15 cellular contexts compared by ENCODE assay signal in the genomic region with DNA sequence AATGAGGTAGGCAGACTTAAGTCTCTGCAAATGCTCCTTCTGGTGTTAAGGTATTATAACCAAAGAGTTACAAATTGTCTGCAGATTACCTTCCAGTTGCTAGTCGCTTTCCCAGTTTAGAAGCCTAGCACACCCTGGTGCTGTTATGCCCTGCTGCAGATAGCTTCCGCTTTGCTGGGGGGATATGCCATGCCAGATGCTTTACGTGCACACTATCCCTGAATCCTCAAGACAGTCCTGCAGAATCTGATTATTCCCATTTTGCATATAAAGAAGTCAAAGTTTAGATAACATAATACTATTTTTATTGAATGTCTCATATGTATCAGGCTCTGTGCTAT.
DNase-seq lines count a peak whose midpoint lies in the region; ATAC-seq and TF ChIP-seq lines count a peak whose summit lies in the region.
"Had no signal": no experiment of that assay in that cellular context is flagged by ENCODE, and none has a peak within 500 bp of the region (broad histone marks: within the 10 kb centered on the region; RNA-seq: fewer than 3 reads in every experiment).

No MANE protein-coding gene starts in this region.

- H3K4me1 Mint-ChIP-seq in brain, result peaks cover 78% of the 10 kb centered on the region
- peaks cover 79 to 82% of the 10 kb centered on the region in 2 donors for H3K4me1 Mint-ChIP-seq in natural killer cell treated with Interleukin-12 subunit alpha and Interleukin-12 subunit beta and Interleukin-15 and Interleukin-18, amount 100 ng/mL, for 72 hours (ENCODE audit: low read depth in 2 of 2)

- peaks cover 2% of the 10 kb centered on the region for H3K27me3 Mint-ChIP-seq in brain
- H3K27me3 Mint-ChIP-seq in natural killer cell treated with Interleukin-12 subunit alpha and Interleukin-12 subunit beta and Interleukin-15 and Interleukin-18, amount 100 ng/mL, for 72 hours, result no peaks in the 10 kb centered on the region
- H3K27me3 Mint-ChIP-seq: activated CD4-positive, alpha-beta T cell treated with anti-CD3 and anti-CD28 coated beads, Interleukin-2, amount 10 ng/mL, durations not matched to agents 24 days and 14 days had no signal

- no peak for TF ChIP-seq POLR2A in tibial nerve (IDR thresholded peaks at IDR 0.05)

- H4K20me1 ChIP-seq in MM.1S (ENCODE audit: insufficient read depth, low read length), result peaks cover 6% of the 10 kb centered on the region; the same call in 1 of the 2 replicates

- H3K27ac ChIP-seq in tibial nerve, result peak overlapping the region; percentile 65 to 89 (median 79)
- no peak overlapping the region for H3K27ac ChIP-seq in MM.1S (ENCODE audit: low read length)
- H3K27ac ChIP-seq: body of pancreas had no signal

- H3K9me2 ChIP-seq in MM.1S (replicated peaks; ENCODE audit: insufficient read depth, low read length), result no peaks in the 10 kb centered on the region

- no peak for TF ChIP-seq EP300 in tibial nerve (IDR thresholded peaks at IDR 0.05)

- H3K9me3 ChIP-seq in tibial nerve (no peaks in the 10 kb centered on the region), MM.1S (replicated peaks; ENCODE audit: insufficient read depth, low read length) (no peaks in the 10 kb centered on the region)
- H3K9me3 ChIP-seq: body of pancreas had no signal

- peak overlapping the region in 3 of 5 experiments; percentile 31 to 71 (median 52) for H3K27ac Mint-ChIP-seq in brain
- H3K27ac Mint-ChIP-seq in natural killer cell treated with Interleukin-12 subunit alpha and Interleukin-12 subunit beta and Interleukin-15 and Interleukin-18, amount 100 ng/mL, for 72 hours, result peak overlapping the region; percentile 96 to 97
- H3K27ac Mint-ChIP-seq: activated CD4-positive, alpha-beta T cell treated with anti-CD3 and anti-CD28 coated beads, Interleukin-2, amount 10 ng/mL, durations not matched to agents 24 days and 14 days had no signal

- H3K9ac ChIP-seq in MM.1S (ENCODE audit: low read length), result no peak overlapping the region

- H3K36me3 ChIP-seq in tibial nerve, result no peaks in the 10 kb centered on the region
- H3K36me3 ChIP-seq in MM.1S (replicated peaks; ENCODE audit: insufficient read depth, low read length), result no peaks in the 10 kb centered on the region

- no peak overlapping the region for H2AFZ ChIP-seq in MM.1S (ENCODE audit: low read length)

- peaks cover 7 to 100% (median 81%) of the 10 kb centered on the region in 4 donors for H3K4me1 ChIP-seq in tibial nerve
- peaks cover 27% of the 10 kb centered on the region for H3K4me1 ChIP-seq in MM.1S (ENCODE audit: low read length)

- peaks cover 21% of the 10 kb centered on the region for H3K36me3 Mint-ChIP-seq in brain
- H3K36me3 Mint-ChIP-seq in natural killer cell treated with Interleukin-12 subunit alpha and Interleukin-12 subunit beta and Interleukin-15 and Interleukin-18, amount 100 ng/mL, for 72 hours, result peaks cover 9% of the 10 kb centered on the region

- H3K4me3 ChIP-seq in tibial nerve, result no peak overlapping the region
- H3K4me3 ChIP-seq in MM.1S (ENCODE audit: low read length), result no peak overlapping the region
- H3K4me3 ChIP-seq: body of pancreas had no signal

- 81 to 85% methylated on average over 3 of the region's 3 CpGs for whole genome bisulfite sequencing in tibial nerve, 2 donors

- H3K27me3 ChIP-seq in tibial nerve (no peaks in the 10 kb centered on the region), MM.1S (replicated peaks; ENCODE audit: insufficient read depth, low read length) (peaks cover 10% of the 10 kb centered on the region; the same call in 1 of the 2 replicates)
- H3K27me3 ChIP-seq: body of pancreas had no signal

- peak; percentile 52 for DNase-seq in activated CD8-positive, alpha-beta memory T cell treated with anti-CD3 and anti-CD28 coated beads for 24 hours
- no peak for DNase-seq in activated CD8-positive, alpha-beta memory T cell treated with anti-CD3 and anti-CD28 coated beads, Interleukin-2, amount 50 U/mL, for 48 hours
- no peak for DNase-seq in natural killer cell treated with Interleukin-12 subunit alpha and Interleukin-12 subunit beta and Interleukin-15 and Interleukin-18, amount 100 ng/mL, for 72 hours (ENCODE audit: low spot score)
- DNase-seq in tibial nerve (ENCODE audit: low spot score in 2 of 2), result no peak
- DNase-seq in stimulated activated CD4-positive, alpha-beta T cell treated with anti-CD3 and anti-CD28 coated beads, Interleukin-1b, Interleukin-23, amount 100 ng/mL, for 48 hours, result no peak
- DNase-seq in left lobe of liver (ENCODE audit: low spot score), result no peak
- DNase-seq in MM.1S, result no peak
- DNase-seq: 8988T; activated CD4-positive, alpha-beta T cell treated with anti-CD3 and anti-CD28 coated beads, Interleukin-2, amount 10 ng/mL, durations not matched to agents 24 days and 14 days; activated naive CD4-positive, alpha-beta T cell treated with anti-CD3 and anti-CD28 coated beads, Interleukin-2, amount 10 ng/mL, durations not matched to agents 7 days and 5 days; body of pancreas; erythroblast; NCI-H1694; posterior cingulate gyrus had no signal

- H3K9me3 Mint-ChIP-seq in brain, result no peaks in the 10 kb centered on the region
- H3K9me3 Mint-ChIP-seq in natural killer cell treated with Interleukin-12 subunit alpha and Interleukin-12 subunit beta and Interleukin-15 and Interleukin-18, amount 100 ng/mL, for 72 hours, result no peaks in the 10 kb centered on the region
- H3K9me3 Mint-ChIP-seq: activated CD4-positive, alpha-beta T cell treated with anti-CD3 and anti-CD28 coated beads, Interleukin-2, amount 10 ng/mL, durations not matched to agents 24 days and 14 days; activated naive CD4-positive, alpha-beta T cell treated with anti-CD3 and anti-CD28 coated beads, Interleukin-2, amount 10 ng/mL, durations not matched to agents 7 days and 5 days had no signal

- no peak overlapping the region for H3K4me3 Mint-ChIP-seq in brain
- no peak overlapping the region for H3K4me3 Mint-ChIP-seq in natural killer cell treated with Interleukin-12 subunit alpha and Interleukin-12 subunit beta and Interleukin-15 and Interleukin-18, amount 100 ng/mL, for 72 hours
- H3K4me3 Mint-ChIP-seq: activated CD4-positive, alpha-beta T cell treated with anti-CD3 and anti-CD28 coated beads, Interleukin-2, amount 10 ng/mL, durations not matched to agents 24 days and 14 days; activated naive CD4-positive, alpha-beta T cell treated with anti-CD3 and anti-CD28 coated beads, Interleukin-2, amount 10 ng/mL, durations not matched to agents 7 days and 5 days had no signal

- peaks cover 20% of the 10 kb centered on the region for H3F3A ChIP-seq in MM.1S (ENCODE audit: insufficient read depth, low read length)

- ATAC-seq in natural killer cell treated with Interleukin-12 subunit alpha and Interleukin-12 subunit beta and Interleukin-15 and Interleukin-18, amount 100 ng/mL, for 72 hours, result no peak
- no peak for ATAC-seq in left lobe of liver
- ATAC-seq: body of pancreas had no signal

- H3K79me2 ChIP-seq in MM.1S (ENCODE audit: low read length), result no peaks in the 10 kb centered on the region

- no peak overlapping the region for H3K4me2 ChIP-seq in MM.1S (ENCODE audit: low read depth, low read length)

- TF ChIP-seq CTCF in brain (conservative IDR thresholded peaks at IDR 0.05), result no peak
- TF ChIP-seq CTCF in tibial nerve (IDR thresholded peaks at IDR 0.05), result no peak
- TF ChIP-seq CTCF in MM.1S (IDR thresholded peaks at IDR 0.05; ENCODE audit: low read length), result no peak
